Comparison of ENCODE assay signal across 1 cellular context in genomic region chr17:44192750-44193149, GRCh38.
TF ChIP-seq lines count a peak whose summit lies in the region.

No MANE protein-coding gene starts in this region.

TF ChIP-seq in WTC11, 78 proteins besides CTCF, POLR2A, EP300 and RAD21:
- TF ChIP-seq ATF2 (CRISPR knock-in tag; IDR thresholded peaks at IDR 0.05; ENCODE audit: borderline replicate concordance, low read depth) (no peak), ZNF425 (CRISPR knock-in tag; conservative IDR thresholded peaks at IDR 0.05) (no peak), TEAD1 (CRISPR knock-in tag; IDR thresholded peaks at IDR 0.05) (no peak), PRDM15 (CRISPR knock-in tag; IDR thresholded peaks at IDR 0.05) (no peak)
